Comparison of ENCODE assay signal across 8 cellular contexts in genomic region chr11:59667812-59668187, GRCh38. TPM values are rescaled to one million over a fixed set of nuclear protein-coding genes. Genes with fewer than 3 reads are reported as not detected.
DNase-seq lines count a peak whose midpoint lies in the region; ATAC-seq, FAIRE-seq and TF ChIP-seq lines count a peak whose summit lies in the region.

No MANE protein-coding gene starts in this region.

- H2AFZ ChIP-seq in H9 (ENCODE audit: low read length) = no peak overlapping the region

- no peak overlapping the region for H2BK20ac ChIP-seq in H9 (ENCODE audit: low read depth, low read length, poor library complexity, severe bottlenecking)

- H3K18ac ChIP-seq in H9 (ENCODE audit: insufficient read length, low read depth, low read length) = no peak overlapping the region

- H3K9ac ChIP-seq in H9 (ENCODE audit: extremely low read depth, insufficient read length, low read length) = peak overlapping the region; percentile 79
- H3K9ac ChIP-seq in skeletal muscle satellite cell (ENCODE audit: low read depth, low read length) = peak overlapping the region; percentile 92

- no peak overlapping the region for H3K23ac ChIP-seq in H9 (ENCODE audit: insufficient read length, low read depth, low read length)

- H2BK120ac ChIP-seq in H9 (ENCODE audit: low read depth, low read length, poor library complexity, severe bottlenecking) = no peak overlapping the region

- H3K4me3 ChIP-seq in WI38 (ENCODE audit: low read depth, low read length) (peak overlapping the region; percentile 89), skeletal muscle satellite cell (ENCODE audit: low read length) (peak overlapping the region; percentile 77)

- peaks cover 40% of the 10 kb centered on the region for H3K36me3 ChIP-seq in skeletal muscle satellite cell (ENCODE audit: insufficient read depth, low read length)

- no peak overlapping the region for H4K5ac ChIP-seq in H9 (ENCODE audit: insufficient read length, low read depth, low read length)

- H3K27me3 ChIP-seq in H9 (ENCODE audit: insufficient read depth, low read length) = no peaks in the 10 kb centered on the region
- H3K27me3 ChIP-seq in skeletal muscle satellite cell (ENCODE audit: control insufficient read depth, insufficient read depth, low read length) = no peaks in the 10 kb centered on the region

- H2BK15ac ChIP-seq in H9 (ENCODE audit: low read depth, low read length) = no peak overlapping the region

- peaks cover 9 to 41% (median 33%) of the 10 kb centered on the region in 3 experiments; a peak in 5 of 7 replicates for H3K36me3 Mint-ChIP-seq in H9 (ENCODE audit: insufficient read depth in 1 of 3, low read depth in 3 of 3)

- FAIRE-seq in RCC 7860 (lab: Jason Lieb, UNC) = no peak

- peak overlapping the region; percentile 83 for H3K4me2 ChIP-seq in H9 (ENCODE audit: insufficient read depth, insufficient read length, low read length)
- H3K4me2 ChIP-seq in skeletal muscle satellite cell (ENCODE audit: low read length) = peak overlapping the region; percentile 86

- H3K9me3 Mint-ChIP-seq in H9 = no peaks in the 10 kb centered on the region; a peak in 2 of 5 replicates

- H3T11ph ChIP-seq in H9 (ENCODE audit: low read length) = no peak overlapping the region

- no peak overlapping the region for H3K27ac ChIP-seq in H9 (ENCODE audit: insufficient read length, low read depth, low read length)

- H2BK5ac ChIP-seq in H9 (ENCODE audit: insufficient read length, low read length) = no peak overlapping the region

- H3K4me3 Mint-ChIP-seq in H9 = peak overlapping the region; percentile 88 to 92

- H3K56ac ChIP-seq in H9 (ENCODE audit: insufficient read length, low read depth, low read length) = no peak overlapping the region

- no peak for DNase-seq in H9
- DNase-seq in hepatic stellate cell (ENCODE audit: low spot score) = peak; percentile 9
- no peak for DNase-seq in UCSD-AML1 (lab: John Stamatoyannopoulos, UW; ENCODE audit: unreplicated experiment)
- no peak for DNase-seq in NCI-H774 (lab: John Stamatoyannopoulos, UW)
- no peak for DNase-seq in RCC 7860 (ENCODE audit: low spot score)

- TF ChIP-seq CTCF in H9 (conservative IDR thresholded peaks at IDR 0.05) (no peak), WI38 (IDR thresholded peaks at IDR 0.05; ENCODE audit: low read depth, low read length) (no peak)

- H3K9me3 ChIP-seq in H9 (ENCODE audit: control insufficient read depth, low read depth, low read length) (no peaks in the 10 kb centered on the region), skeletal muscle satellite cell (replicated peaks; ENCODE audit: low read length) (no peaks in the 10 kb centered on the region)

- peaks cover 10% of the 10 kb centered on the region for H3K23me2 ChIP-seq in H9 (ENCODE audit: insufficient read length, low read depth, low read length, poor library complexity, severe bottlenecking)

- H2AK5ac ChIP-seq in H9 (ENCODE audit: insufficient read length, low read length) = no peak overlapping the region

- H3K27me3 Mint-ChIP-seq in H9 (ENCODE audit: low read depth) = no peaks in the 10 kb centered on the region; the same call in 1 of the 2 replicates

- no peak overlapping the region for H3K4ac ChIP-seq in H9 (ENCODE audit: low read depth, low read length)

- no peaks in the 10 kb centered on the region for H3K79me1 ChIP-seq in H9 (ENCODE audit: insufficient read depth, low read depth, low read length, poor library complexity, severe bottlenecking)

- no peak for ATAC-seq in GM19023 (IDR thresholded peaks at IDR 0.05; ENCODE audit: unreplicated experiment)

- 100% methylated on average over 1 of the region's 3 CpGs for WGBS in H9 (ENCODE audit: extremely low coverage, insufficient read length, low lambda C conversion rate)

- H3K27ac Mint-ChIP-seq in H9 = peak overlapping the region; percentile 92 to 97 (median 97); a peak in 6 of 7 replicates

- H2BK12ac ChIP-seq in H9 (ENCODE audit: insufficient read length, low read depth, low read length) = no peak overlapping the region

- peaks cover 3% of the 10 kb centered on the region; the same call in 1 of the 2 replicates for H3K4me1 ChIP-seq in H9 (ENCODE audit: insufficient read depth, low read length)
- peaks cover 20% of the 10 kb centered on the region for H3K4me1 ChIP-seq in skeletal muscle satellite cell (ENCODE audit: control insufficient read depth, insufficient read depth, low read length)

- H4K91ac ChIP-seq in H9 (ENCODE audit: insufficient read length, low read depth, low read length) = no peak overlapping the region

- peaks cover 16 to 18% of the 10 kb centered on the region in 2 experiments for H3K4me1 Mint-ChIP-seq in H9

- H4K8ac ChIP-seq in H9 (replicated peaks; ENCODE audit: insufficient read length, low read depth, low read length) = no peak overlapping the region

- H4K20me1 ChIP-seq in H9 (ENCODE audit: control insufficient read depth, insufficient read depth, insufficient read length) = no peaks in the 10 kb centered on the region

- H3K14ac ChIP-seq in H9 (ENCODE audit: insufficient read depth, low read length) = no peak overlapping the region

- peaks cover 2% of the 10 kb centered on the region; the same call in 1 of the 2 replicates for H3K79me2 ChIP-seq in H9 (ENCODE audit: insufficient read depth, low read length)

RNA-seq across cellular contexts. Expression of gene PATL1, which starts 1.0 kb away (rescaled TPM):
- 31.4 and 32.5 TPM in 2 replicates for total RNA-seq in H9 (2021)
- 6.6 and 7.4 TPM in 2 replicates for total RNA-seq in skeletal muscle satellite cell (2012; rRNA removed)

RNA-seq across cellular contexts. Expression of gene OR10V1, which starts 45.8 kb away (rescaled TPM):
- not detected in 2 replicates for total RNA-seq in H9 (2021)
- total RNA-seq in skeletal muscle satellite cell (2012; rRNA removed) = not detected in 2 replicates

RNA-seq across cellular contexts. Expression of gene OSBP, which starts 52.2 kb away (rescaled TPM):
- total RNA-seq in H9 (2021) = 46.7 and 48.5 TPM in 2 replicates
- total RNA-seq in skeletal muscle satellite cell (2012; rRNA removed) = 27.1 and 28.0 TPM in 2 replicates
